In the genomic region with DNA sequence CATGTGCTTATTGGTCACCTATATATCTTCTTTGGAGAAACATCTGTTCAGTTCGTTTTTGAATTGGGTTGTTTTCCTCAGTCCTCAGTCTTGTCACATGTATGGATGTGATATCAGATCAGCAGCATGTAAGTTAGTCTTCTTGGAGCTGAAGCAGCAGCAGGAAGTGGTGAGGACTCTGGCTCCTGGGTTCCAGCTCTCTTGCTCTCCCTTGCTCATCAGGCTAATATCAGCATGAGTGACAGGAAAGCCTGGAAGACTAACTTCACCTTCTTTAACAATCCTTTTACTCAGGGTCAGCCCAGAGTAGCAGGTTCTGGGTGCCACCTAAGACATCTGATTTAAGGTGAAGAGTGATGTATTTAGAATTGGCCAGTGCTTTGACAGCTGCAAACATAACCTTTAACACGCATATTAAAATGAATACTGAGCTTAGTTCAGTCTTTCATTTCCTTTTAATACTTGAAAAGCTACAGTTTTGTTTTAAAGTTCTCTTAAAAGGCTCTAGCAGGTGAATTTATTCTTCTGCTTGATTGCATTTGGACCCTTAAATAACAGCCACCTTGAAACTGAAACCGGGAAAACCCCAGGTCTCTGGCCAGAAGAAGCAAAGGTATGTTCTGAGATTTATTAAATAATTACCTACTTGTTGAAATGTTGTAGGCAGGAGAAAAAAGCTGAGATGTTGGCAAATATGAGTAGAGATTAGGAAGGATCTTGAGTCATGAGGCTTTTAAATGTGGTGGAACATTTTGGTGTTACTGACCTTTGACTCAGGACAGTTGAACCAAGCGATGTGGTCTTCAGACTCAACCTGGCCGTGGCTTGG, we compare ENCODE assay signal across 1 cellular context.
TF ChIP-seq lines count a peak whose summit lies in the region.

No MANE protein-coding gene starts in this region.

TF ChIP-seq in GM23338, 12 proteins besides CTCF, POLR2A, EP300 and RAD21:
- TF ChIP-seq, protein P1, sequence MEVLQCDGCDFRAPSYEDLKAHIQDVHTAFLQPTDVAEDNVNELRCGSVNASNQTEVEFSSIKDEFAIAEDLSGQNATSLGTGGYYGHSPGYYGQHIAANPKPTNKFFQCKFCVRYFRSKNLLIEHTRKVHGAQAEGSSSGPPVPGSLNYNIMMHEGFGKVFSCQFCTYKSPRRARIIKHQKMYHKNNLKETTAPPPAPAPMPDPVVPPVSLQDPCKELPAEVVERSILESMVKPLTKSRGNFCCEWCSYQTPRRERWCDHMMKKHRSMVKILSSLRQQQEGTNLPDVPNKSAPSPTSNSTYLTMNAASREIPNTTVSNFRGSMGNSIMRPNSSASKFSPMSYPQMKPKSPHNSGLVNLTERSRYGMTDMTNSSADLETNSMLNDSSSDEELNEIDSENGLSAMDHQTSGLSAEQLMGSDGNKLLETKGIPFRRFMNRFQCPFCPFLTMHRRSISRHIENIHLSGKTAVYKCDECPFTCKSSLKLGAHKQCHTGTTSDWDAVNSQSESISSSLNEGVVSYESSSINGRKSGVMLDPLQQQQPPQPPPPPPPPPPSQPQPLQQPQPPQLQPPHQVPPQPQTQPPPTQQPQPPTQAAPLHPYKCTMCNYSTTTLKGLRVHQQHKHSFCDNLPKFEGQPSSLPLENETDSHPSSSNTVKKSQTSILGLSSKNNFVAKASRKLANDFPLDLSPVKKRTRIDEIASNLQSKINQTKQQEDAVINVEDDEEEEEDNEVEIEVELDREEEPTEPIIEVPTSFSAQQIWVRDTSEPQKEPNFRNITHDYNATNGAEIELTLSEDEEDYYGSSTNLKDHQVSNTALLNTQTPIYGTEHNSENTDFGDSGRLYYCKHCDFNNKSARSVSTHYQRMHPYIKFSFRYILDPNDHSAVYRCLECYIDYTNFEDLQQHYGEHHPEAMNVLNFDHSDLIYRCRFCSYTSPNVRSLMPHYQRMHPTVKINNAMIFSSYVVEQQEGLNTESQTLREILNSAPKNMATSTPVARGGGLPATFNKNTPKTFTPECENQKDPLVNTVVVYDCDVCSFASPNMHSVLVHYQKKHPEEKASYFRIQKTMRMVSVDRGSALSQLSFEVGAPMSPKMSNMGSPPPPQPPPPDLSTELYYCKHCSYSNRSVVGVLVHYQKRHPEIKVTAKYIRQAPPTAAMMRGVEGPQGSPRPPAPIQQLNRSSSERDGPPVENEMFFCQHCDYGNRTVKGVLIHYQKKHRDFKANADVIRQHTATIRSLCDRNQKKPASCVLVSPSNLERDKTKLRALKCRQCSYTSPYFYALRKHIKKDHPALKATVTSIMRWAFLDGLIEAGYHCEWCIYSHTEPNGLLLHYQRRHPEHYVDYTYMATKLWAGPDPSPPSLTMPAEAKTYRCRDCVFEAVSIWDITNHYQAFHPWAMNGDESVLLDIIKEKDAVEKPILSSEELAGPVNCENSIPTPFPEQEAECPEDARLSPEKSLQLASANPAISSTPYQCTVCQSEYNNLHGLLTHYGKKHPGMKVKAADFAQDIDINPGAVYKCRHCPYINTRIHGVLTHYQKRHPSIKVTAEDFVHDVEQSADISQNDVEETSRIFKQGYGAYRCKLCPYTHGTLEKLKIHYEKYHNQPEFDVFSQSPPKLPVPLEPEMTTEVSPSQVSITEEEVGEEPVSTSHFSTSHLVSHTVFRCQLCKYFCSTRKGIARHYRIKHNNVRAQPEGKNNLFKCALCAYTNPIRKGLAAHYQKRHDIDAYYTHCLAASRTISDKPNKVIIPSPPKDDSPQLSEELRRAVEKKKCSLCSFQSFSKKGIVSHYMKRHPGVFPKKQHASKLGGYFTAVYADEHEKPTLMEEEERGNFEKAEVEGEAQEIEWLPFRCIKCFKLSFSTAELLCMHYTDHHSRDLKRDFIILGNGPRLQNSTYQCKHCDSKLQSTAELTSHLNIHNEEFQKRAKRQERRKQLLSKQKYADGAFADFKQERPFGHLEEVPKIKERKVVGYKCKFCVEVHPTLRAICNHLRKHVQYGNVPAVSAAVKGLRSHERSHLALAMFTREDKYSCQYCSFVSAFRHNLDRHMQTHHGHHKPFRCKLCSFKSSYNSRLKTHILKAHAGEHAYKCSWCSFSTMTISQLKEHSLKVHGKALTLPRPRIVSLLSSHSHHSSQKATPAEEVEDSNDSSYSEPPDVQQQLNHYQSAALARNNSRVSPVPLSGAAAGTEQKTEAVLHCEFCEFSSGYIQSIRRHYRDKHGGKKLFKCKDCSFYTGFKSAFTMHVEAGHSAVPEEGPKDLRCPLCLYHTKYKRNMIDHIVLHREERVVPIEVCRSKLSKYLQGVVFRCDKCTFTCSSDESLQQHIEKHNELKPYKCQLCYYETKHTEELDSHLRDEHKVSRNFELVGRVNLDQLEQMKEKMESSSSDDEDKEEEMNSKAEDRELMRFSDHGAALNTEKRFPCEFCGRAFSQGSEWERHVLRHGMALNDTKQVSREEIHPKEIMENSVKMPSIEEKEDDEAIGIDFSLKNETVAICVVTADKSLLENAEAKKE (CRISPR knock-in tag; IDR thresholded peaks at IDR 0.05): no peak
- no peak for TF ChIP-seq NANOG (IDR thresholded peaks at IDR 0.05; ENCODE audit: borderline replicate concordance)
- no peak for TF ChIP-seq REST (IDR thresholded peaks at IDR 0.05; ENCODE audit: unreplicated experiment)
